ENCODE assay signal across 10 cellular contexts in the genomic region with DNA sequence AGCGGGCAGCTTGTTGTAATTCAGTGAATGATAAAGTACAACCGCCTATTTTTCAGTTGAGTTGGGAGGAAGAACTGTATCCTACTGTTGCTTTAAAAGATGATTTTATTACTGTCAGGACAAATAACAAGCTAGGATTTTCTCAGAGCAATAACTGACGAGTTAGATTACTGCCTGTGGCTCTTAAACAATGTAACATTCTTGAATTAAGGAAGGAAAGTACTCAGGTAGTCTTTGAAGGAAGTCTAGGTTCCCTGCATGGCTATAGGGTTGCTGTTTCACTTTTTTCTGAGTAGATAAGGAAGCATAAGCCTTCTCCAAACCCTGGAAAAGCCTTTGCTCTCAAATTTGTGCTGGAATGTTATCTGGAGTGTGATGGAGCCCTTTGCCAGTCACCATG.
"Had no signal": no experiment of that assay in that cellular context is flagged by ENCODE, and none has a peak within 500 bp of the region (broad histone marks: within the 10 kb centered on the region; RNA-seq: fewer than 3 reads in every experiment).

No MANE protein-coding gene starts in this region.

- H3K4me3 ChIP-seq: skin epidermis, stomach had no signal

- H3K9me3 ChIP-seq: stomach had no signal

- DNase-seq: activated CD4-positive, alpha-beta memory T cell treated with anti-CD3 and anti-CD28 coated beads, Interleukin-2, amount 10 ng/mL, durations not matched to agents 7 days and 5 days; activated naive CD4-positive, alpha-beta T cell treated with Interleukin-2 at 50 U/mL for 16 hours; activated naive CD8-positive, alpha-beta T cell treated with anti-CD3 and anti-CD28 coated beads, Interleukin-2, amount 50 U/mL, for 24 hours; immature natural killer cell; stomach; T-helper 1 cell; trophoblast cell had no signal

- ATAC-seq: activated naive CD8-positive, alpha-beta T cell treated with anti-CD3 and anti-CD28 coated beads, Interleukin-2, amount 50 U/mL, for 24 hours; left lobe of liver had no signal

- H3K36me3 ChIP-seq: stomach had no signal

- H3K27ac ChIP-seq: stomach, VCaP had no signal

- H3K27me3 ChIP-seq: stomach had no signal
